23 cellular contexts compared by ENCODE assay signal in genomic region chr1:82845371-82845770, GRCh38.
"Had no signal": no experiment of that assay in that cellular context is flagged by ENCODE, and none has a peak within 500 bp of the region (broad histone marks: within the 10 kb centered on the region; RNA-seq: fewer than 3 reads in every experiment).

No MANE protein-coding gene starts in this region.

- H3K9ac ChIP-seq: parathyroid adenoma had no signal

- H3K27me3 ChIP-seq: heart right ventricle, right lobe of liver, suprapubic skin, thyroid gland, upper lobe of left lung, uterus had no signal

- H3K27ac Mint-ChIP-seq: naive thymus-derived CD8-positive, alpha-beta T cell; stimulated activated effector memory CD8-positive, alpha-beta T cell treated with anti-CD3 and anti-CD28 coated beads, Interleukin-12 subunit alpha, Interleukin-12 subunit beta, amount 100 ng/mL, for 72 hours had no signal

- H3K36me3 Mint-ChIP-seq: naive thymus-derived CD8-positive, alpha-beta T cell; stimulated activated effector memory CD8-positive, alpha-beta T cell treated with anti-CD3 and anti-CD28 coated beads, Interleukin-12 subunit alpha, Interleukin-12 subunit beta, amount 100 ng/mL, for 72 hours had no signal

- H3K4me1 ChIP-seq: heart right ventricle, parathyroid adenoma, psoas muscle, right lobe of liver, suprapubic skin, thyroid gland, upper lobe of left lung, uterus had no signal

- ATAC-seq: heart right ventricle; left lobe of liver; mucosa of descending colon; naive thymus-derived CD8-positive, alpha-beta T cell; psoas muscle; right lobe of liver; stimulated activated effector memory CD8-positive, alpha-beta T cell treated with anti-CD3 and anti-CD28 coated beads, Interleukin-12 subunit alpha, Interleukin-12 subunit beta, amount 100 ng/mL, for 72 hours; stimulated activated naive CD8-positive, alpha-beta T cell treated with anti-CD3 and anti-CD28 coated beads, Interleukin-15, Interleukin-2, amounts not matched to agents 100 U/mL and 50 U/mL, for 24 hours had no signal

- H3K4me1 Mint-ChIP-seq: naive thymus-derived CD8-positive, alpha-beta T cell; stimulated activated effector memory CD8-positive, alpha-beta T cell treated with anti-CD3 and anti-CD28 coated beads, Interleukin-12 subunit alpha, Interleukin-12 subunit beta, amount 100 ng/mL, for 72 hours had no signal

- H3K9me3 ChIP-seq: heart right ventricle, mucosa of descending colon, psoas muscle, right lobe of liver, suprapubic skin, thyroid gland, upper lobe of left lung, uterus had no signal

- H3K4me3 Mint-ChIP-seq: naive thymus-derived CD8-positive, alpha-beta T cell; neural crest cell; stimulated activated effector memory CD8-positive, alpha-beta T cell treated with anti-CD3 and anti-CD28 coated beads, Interleukin-12 subunit alpha, Interleukin-12 subunit beta, amount 100 ng/mL, for 72 hours had no signal

- H3K4me3 ChIP-seq: coronary artery, heart right ventricle, mucosa of descending colon, psoas muscle, right lobe of liver, suprapubic skin, thyroid gland, upper lobe of left lung, uterus had no signal

- H3K27me3 Mint-ChIP-seq: naive thymus-derived CD8-positive, alpha-beta T cell had no signal

- H3K36me3 ChIP-seq: heart right ventricle, right lobe of liver, suprapubic skin, thyroid gland, upper lobe of left lung, uterus had no signal

- H2AFZ ChIP-seq: parathyroid adenoma had no signal

- DNase-seq: effector CD4-positive, alpha-beta T cell; foreskin melanocyte; heart right ventricle; hypothalamus; islet precursor cell; mammary epithelial cell; mucosa of descending colon; naive thymus-derived CD8-positive, alpha-beta T cell; psoas muscle; retina; right lobe of liver; stimulated activated CD4-positive, alpha-beta T cell treated with anti-CD3 and anti-CD28 coated beads, Interleukin-4, amount 100 ng/mL, for 1 hour; stimulated activated CD8-positive, alpha-beta memory T cell treated with anti-CD3 and anti-CD28 coated beads, Interleukin-4, amount 100 ng/mL, for 48 hours; stimulated activated naive CD8-positive, alpha-beta T cell treated with anti-CD3 and anti-CD28 coated beads, Interleukin-15, Interleukin-2, amounts not matched to agents 100 U/mL and 50 U/mL, for 24 hours; thyroid gland; upper lobe of left lung; uterus had no signal

- H3K27ac ChIP-seq: coronary artery, heart right ventricle, parathyroid adenoma, psoas muscle, right lobe of liver, suprapubic skin, thyroid gland, upper lobe of left lung, uterus had no signal
